11 cellular contexts compared by ENCODE assay signal in genomic region chr1:151542710-151543129, GRCh38. TPM values are rescaled to one million over a fixed set of nuclear protein-coding genes. Genes with fewer than 3 reads are reported as not detected.
DNase-seq lines count a peak whose midpoint lies in the region; ATAC-seq and TF ChIP-seq lines count a peak whose summit lies in the region.
"Had no signal": no experiment of that assay in that cellular context is flagged by ENCODE, and none has a peak within 500 bp of the region (broad histone marks: within the 10 kb centered on the region; RNA-seq: fewer than 3 reads in every experiment).

No MANE protein-coding gene starts in this region.

- H3K27ac ChIP-seq in GM23338 (ENCODE audit: low read depth) (no peak overlapping the region), RWPE1 (peak overlapping the region; percentile 97; the same call in 1 of the 2 replicates), stomach (peak overlapping the region in 4 of 5 donors; percentile 58 to 89 (median 86))
- H3K27ac ChIP-seq: SK-N-MC had no signal

- H3K36me3 ChIP-seq in GM23338 (ENCODE audit: insufficient read depth) (peaks cover 7% of the 10 kb centered on the region; the same call in 1 of the 2 replicates), stomach (peaks cover 0 to 7% (median 4%) of the 10 kb centered on the region in 4 donors)

- H3K27me3 ChIP-seq in GM23338 (ENCODE audit: insufficient read depth) (0 out of 2 replicates have a peak, but pooled peaks cover 6% of the 10 kb centered on the region), stomach (no peaks in the 10 kb centered on the region)

- no peak overlapping the region for H3K27ac Mint-ChIP-seq in GM23338
- no peak overlapping the region for H3K27ac Mint-ChIP-seq in stimulated activated naive B cell treated with anti-CD40 and anti-IgM and Interleukin-4, amounts not matched to agents 10 μg/mL and 1 μg/mL and 100 μg/mL, for 72 hours
- H3K27ac Mint-ChIP-seq: naive thymus-derived CD8-positive, alpha-beta T cell had no signal

- DNase-seq in GM23338 (ENCODE audit: low spot score), result no peak
- DNase-seq in RWPE1 (ENCODE audit: low spot score), result peak; percentile 54
- peak; percentile 82 to 85 for DNase-seq in foreskin fibroblast
- DNase-seq in stomach, result no peak
- no peak for DNase-seq in activated CD4-positive, alpha-beta T cell treated with anti-CD3 and anti-CD28 coated beads for 4 hours
- DNase-seq in stimulated activated naive B cell treated with anti-CD40 and anti-IgM and Interleukin-4, amounts not matched to agents 10 μg/mL and 1 μg/mL and 100 μg/mL, for 72 hours, result no peak
- DNase-seq: KG1; naive thymus-derived CD8-positive, alpha-beta T cell had no signal

- 0 out of 3 replicates have a peak overlapping the region, but pooled peaks have one; percentile 18 for H3K4me3 Mint-ChIP-seq in GM23338
- no peak overlapping the region for H3K4me3 Mint-ChIP-seq in stimulated activated naive B cell treated with anti-CD40 and anti-IgM and Interleukin-4, amounts not matched to agents 10 μg/mL and 1 μg/mL and 100 μg/mL, for 72 hours

- WGBS in stomach, 5 donors, result 33 to 57% (median 52%) methylated on average over 3 of the region's 3 CpGs

- H2AFZ ChIP-seq in GM23338, result no peak overlapping the region

- no peak for ATAC-seq in GM23338
- ATAC-seq in stimulated activated naive B cell treated with anti-CD40 and anti-IgM and Interleukin-4, amounts not matched to agents 10 μg/mL and 1 μg/mL and 100 μg/mL, for 72 hours (replicated peaks), result no peak
- no peak for ATAC-seq in GM21367 (IDR thresholded peaks at IDR 0.05; ENCODE audit: unreplicated experiment)
- ATAC-seq in HG03175 (IDR thresholded peaks at IDR 0.05; ENCODE audit: unreplicated experiment), result no peak
- ATAC-seq: naive thymus-derived CD8-positive, alpha-beta T cell had no signal

- H3F3A ChIP-seq in GM23338 (replicated peaks; ENCODE audit: low read depth), result no peaks in the 10 kb centered on the region

- intact Hi-C loops in stomach (cut with DNase I; ENCODE audit: low total_unique reads), result no loop called here

- no peaks in the 10 kb centered on the region for H3K9me3 ChIP-seq in stomach

- peaks cover 33% of the 10 kb centered on the region for H3K4me1 Mint-ChIP-seq in GM23338
- peaks cover 15 to 24% of the 10 kb centered on the region in 2 donors for H3K4me1 Mint-ChIP-seq in stimulated activated naive B cell treated with anti-CD40 and anti-IgM and Interleukin-4, amounts not matched to agents 10 μg/mL and 1 μg/mL and 100 μg/mL, for 72 hours

- peaks cover 16% of the 10 kb centered on the region for H3K27me3 Mint-ChIP-seq in GM23338 (ENCODE audit: insufficient read depth, low read depth, poor library complexity)
- peaks cover 10 to 24% of the 10 kb centered on the region in 2 donors for H3K27me3 Mint-ChIP-seq in stimulated activated naive B cell treated with anti-CD40 and anti-IgM and Interleukin-4, amounts not matched to agents 10 μg/mL and 1 μg/mL and 100 μg/mL, for 72 hours

- no peak for TF ChIP-seq POLR2A in stomach (IDR thresholded peaks at IDR 0.05)

- H3K9me3 Mint-ChIP-seq in GM23338, result no peaks in the 10 kb centered on the region; the same call in 2 of the 3 replicates
- H3K9me3 Mint-ChIP-seq in stimulated activated naive B cell treated with anti-CD40 and anti-IgM and Interleukin-4, amounts not matched to agents 10 μg/mL and 1 μg/mL and 100 μg/mL, for 72 hours, result no peaks in the 10 kb centered on the region
- H3K9me3 Mint-ChIP-seq: naive thymus-derived CD8-positive, alpha-beta T cell had no signal

- H3K4me3 ChIP-seq in GM23338, result no peak overlapping the region
- no peak overlapping the region for H3K4me3 ChIP-seq in foreskin fibroblast (ENCODE audit: low read depth in 1 of 2, low read length in 2 of 2)
- H3K4me3 ChIP-seq in stomach, result no peak overlapping the region
- H3K4me3 ChIP-seq: SK-N-MC had no signal

- CTCF ChIA-PET in RWPE1 (lab: Yijun Ruan, JAX), result no interaction called here

- H3K4me1 ChIP-seq in GM23338 (ENCODE audit: insufficient read depth) (peaks cover 17% of the 10 kb centered on the region), stomach (peaks cover 31 to 58% (median 45%) of the 10 kb centered on the region in 4 donors)

- no peaks in the 10 kb centered on the region for H3K9me2 ChIP-seq in GM23338 (ENCODE audit: insufficient read depth)

- POLR2A ChIA-PET in RWPE1 (lab: Yijun Ruan, JAX; ENCODE audit: low non-redundant PET), result no interaction called here

- H4K20me1 ChIP-seq in GM23338 (replicated peaks; ENCODE audit: insufficient read depth), result peaks cover 6% of the 10 kb centered on the region; the same call in 1 of the 2 replicates

- TF ChIP-seq EP300 in stomach (IDR thresholded peaks at IDR 0.05), result no peak

- H3K79me2 ChIP-seq in GM23338 (replicated peaks; ENCODE audit: insufficient read depth), result peaks cover 42% of the 10 kb centered on the region

- no peak overlapping the region for H3K4me2 ChIP-seq in GM23338

- TF ChIP-seq CTCF in GM23338 (conservative IDR thresholded peaks at IDR 0.05; ENCODE audit: low read depth in 2 of 2) (no peak), RWPE1 (conservative IDR thresholded peaks at IDR 0.05; ENCODE audit: low read depth) (no peak), foreskin fibroblast (IDR thresholded peaks at IDR 0.05; ENCODE audit: low read depth, low read length) (no peak), stomach (IDR thresholded peaks at IDR 0.05) (no peak)

- peaks cover 6% of the 10 kb centered on the region for H3K36me3 Mint-ChIP-seq in GM23338 (ENCODE audit: low read depth)
- no peaks in the 10 kb centered on the region for H3K36me3 Mint-ChIP-seq in stimulated activated naive B cell treated with anti-CD40 and anti-IgM and Interleukin-4, amounts not matched to agents 10 μg/mL and 1 μg/mL and 100 μg/mL, for 72 hours

TF ChIP-seq in GM23338, 12 proteins besides CTCF, POLR2A, EP300 and RAD21 (continues in another document):
- no peak for TF ChIP-seq ETS1 (IDR thresholded peaks at IDR 0.05)

RNA-seq across cellular contexts. Expression of gene TUFT1, which starts 2.6 kb away (rescaled TPM):
- total RNA-seq in GM23338 (2014; rRNA removed; shearing (Covaris generic)), result 10.4 and 11.9 TPM in 2 replicates
- polyA plus RNA-seq in GM23338 (2016; fragmentation: Nextera tagmentation; extraction: Ambion mirVana) (5.6 and 6.0 TPM in 2 replicates), stomach (10 to 100 TPM in 2 of 3 donors, 1 to 10 TPM in 1; 9.0 to 15.4 (median 10.8) TPM)
- 10 to 100 TPM in 3 of 5 donors, 1 to 10 TPM in 2; 1.2 to 30.4 (median 13.9) TPM for total RNA-seq in stomach

RNA-seq across cellular contexts. Expression of gene CGN, which starts 31.5 kb away (rescaled TPM):
- total RNA-seq in GM23338 (2014; rRNA removed; shearing (Covaris generic)), result 37.0 and 46.1 TPM in 2 replicates
- polyA plus RNA-seq in GM23338 (2016; fragmentation: Nextera tagmentation; extraction: Ambion mirVana) (11.8 and 13.9 TPM in 2 replicates), stomach (10 to 100 TPM; 14.0 to 22.0 (median 21.2) TPM)
- 100 to 1,000 TPM in 3 of 5 donors, 10 to 100 TPM in 2; 21.4 to 137 (median 118) TPM for total RNA-seq in stomach

Comparison
In these comparisons a context has a peak if more than half of its experiments do, and no peak if none do; other contexts are left out.
1. DNase-seq: peak in RWPE1 (single experiment) and foreskin fibroblast (2 of 2); none in GM23338 (single experiment), stomach (single experiment), activated CD4-positive, alpha-beta T cell treated with anti-CD3 and anti-CD28 coated beads for 4 hours (0 of 2) and stimulated activated naive B cell treated with anti-CD40 and anti-IgM and Interleukin-4, amounts not matched to agents 10 μg/mL and 1 μg/mL and 100 μg/mL, for 72 hours (single experiment).